In the genomic region with DNA sequence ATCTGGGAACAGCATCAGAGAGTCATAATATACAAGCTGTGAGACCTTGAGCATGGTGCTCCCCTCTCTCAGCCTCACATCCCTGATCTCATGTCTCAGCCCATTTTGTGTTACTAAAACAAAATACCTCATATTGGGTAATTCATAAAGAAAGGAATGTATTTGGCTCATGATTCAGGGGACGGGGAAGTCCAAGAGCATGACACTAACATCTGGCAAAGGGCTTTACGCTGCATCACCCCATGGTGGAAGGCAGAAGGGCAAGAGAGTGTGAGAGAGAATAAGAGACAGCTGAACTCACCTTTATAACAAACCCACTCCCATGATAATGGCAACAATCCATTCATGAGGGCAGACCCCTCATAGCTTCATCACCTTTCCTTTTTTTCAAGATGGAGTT, we compare ENCODE assay signal across 22 cellular contexts.
"Had no signal": no experiment of that assay in that cellular context is flagged by ENCODE, and none has a peak within 500 bp of the region (broad histone marks: within the 10 kb centered on the region; RNA-seq: fewer than 3 reads in every experiment).

No MANE protein-coding gene starts in this region.

- H3K9me3 ChIP-seq: gastrocnemius medialis, lower lobe of right lung, ovary, suprapubic skin, upper lobe of right lung had no signal

- H3K4me1 ChIP-seq: esophagus squamous epithelium, gastrocnemius medialis, lower lobe of right lung, psoas muscle, spleen, suprapubic skin, transverse colon, upper lobe of right lung, uterus had no signal

- H3K27me3 ChIP-seq: esophagus squamous epithelium, gastrocnemius medialis, ovary, spleen, suprapubic skin, transverse colon, upper lobe of right lung, uterus had no signal

- H3K36me3 ChIP-seq: esophagus squamous epithelium, gastrocnemius medialis, lower lobe of right lung, ovary, spleen, suprapubic skin, transverse colon, upper lobe of right lung, uterus had no signal

- DNase-seq: cortex of kidney; effector memory CD8-positive, alpha-beta T cell; erythroblast; esophagus squamous epithelium; gastrocnemius medialis; head of caudate nucleus; left ventricle myocardium superior; lower lobe of right lung; natural killer cell; occipital lobe; ovary; posterior cingulate gyrus; psoas muscle; right cardiac atrium; spleen; stimulated activated naive CD4-positive, alpha-beta T cell; stimulated activated naive CD8-positive, alpha-beta T cell treated with anti-CD3 and anti-CD28 coated beads, Interleukin-15, amount 100 ng/mL, for 72 hours; transverse colon; upper lobe of right lung; uterus had no signal

- H3K27ac ChIP-seq: esophagus squamous epithelium, gastrocnemius medialis, lower lobe of right lung, ovary, psoas muscle, skin epidermis, spleen, suprapubic skin, transverse colon, upper lobe of right lung, uterus had no signal

- H3K4me3 ChIP-seq: esophagus squamous epithelium, gastrocnemius medialis, lower lobe of right lung, ovary, psoas muscle, skin epidermis, spleen, suprapubic skin, transverse colon, upper lobe of right lung, uterus had no signal
